ENCODE assay signal across 19 cellular contexts in the genomic region with DNA sequence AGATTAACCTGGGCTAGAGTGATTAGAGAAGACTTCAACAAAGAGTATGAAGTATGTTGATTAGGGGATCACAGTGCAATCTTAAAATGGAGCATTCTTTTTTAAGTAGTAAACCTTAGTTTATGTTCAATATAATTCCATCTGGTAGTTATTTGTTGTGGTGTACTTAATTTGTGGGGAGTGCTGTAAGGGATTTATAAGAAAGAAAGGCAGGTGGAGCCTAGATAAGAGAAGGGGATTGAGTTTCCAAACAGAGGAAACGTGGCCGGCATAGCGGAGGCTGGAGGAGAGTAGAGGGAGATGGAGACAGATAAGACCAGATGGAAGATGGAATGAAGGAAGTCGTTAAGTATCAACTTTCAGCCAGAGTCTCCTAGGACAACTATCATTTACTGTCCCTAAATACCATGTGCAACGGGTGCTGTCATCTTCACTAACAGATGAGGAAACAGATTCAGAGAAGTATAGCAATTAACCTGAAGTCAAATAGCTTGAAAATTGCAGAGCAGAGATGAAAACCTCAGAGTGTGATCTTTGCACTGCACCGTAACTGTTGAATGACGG.
"Had no signal": no experiment of that assay in that cellular context is flagged by ENCODE, and none has a peak within 500 bp of the region (broad histone marks: within the 10 kb centered on the region; RNA-seq: fewer than 3 reads in every experiment).

No MANE protein-coding gene starts in this region.

- DNase-seq: activated CD4-positive, alpha-beta T cell treated with anti-CD3 and anti-CD28 coated beads, Interleukin-2, amount 50 U/mL, for 1 hour; activated CD8-positive, alpha-beta memory T cell treated with anti-CD3 and anti-CD28 coated beads for 24 hours; activated naive CD4-positive, alpha-beta T cell treated with anti-CD3 and anti-CD28 coated beads for 36 hours; dorsolateral prefrontal cortex; endodermal cell; erythroblast; mucosa of descending colon; naive thymus-derived CD8-positive, alpha-beta T cell; retina; stimulated activated CD4-positive, alpha-beta T cell treated with anti-CD3 and anti-CD28 coated beads, Interleukin-2, amount 100 ng/mL, for 48 hours; tibial artery had no signal

- H3K9me3 ChIP-seq: ascending aorta, gastroesophageal sphincter, mucosa of descending colon, neutrophil, tibial artery had no signal

- FAIRE-seq: bronchial epithelial cell, urothelium cell line had no signal

- H3K27me3 Mint-ChIP-seq: activated T-helper 17 cell treated with anti-CD3 and anti-CD28 coated beads, Interleukin-2, amount 50 U/mL, for 72 hours; naive thymus-derived CD8-positive, alpha-beta T cell; stimulated activated memory B cell treated with anti-CD40 and anti-IgM and Interleukin-4, amounts not matched to agents 10 μg/mL and 1 μg/mL and 100 μg/mL, for 72 hours had no signal

- H3K27ac Mint-ChIP-seq: activated naive CD4-positive, alpha-beta T cell treated with anti-CD3 and anti-CD28 coated beads for 36 hours; activated T-helper 17 cell treated with anti-CD3 and anti-CD28 coated beads, Interleukin-2, amount 50 U/mL, for 72 hours; endodermal cell; stimulated activated memory B cell treated with anti-CD40 and anti-IgM and Interleukin-4, amounts not matched to agents 10 μg/mL and 1 μg/mL and 100 μg/mL, for 72 hours had no signal

- H3K9me3 Mint-ChIP-seq: activated naive CD4-positive, alpha-beta T cell treated with anti-CD3 and anti-CD28 coated beads for 36 hours; activated T-helper 17 cell treated with anti-CD3 and anti-CD28 coated beads, Interleukin-2, amount 50 U/mL, for 72 hours; endodermal cell; naive thymus-derived CD8-positive, alpha-beta T cell; stimulated activated memory B cell treated with anti-CD40 and anti-IgM and Interleukin-4, amounts not matched to agents 10 μg/mL and 1 μg/mL and 100 μg/mL, for 72 hours had no signal

- H3K4me1 Mint-ChIP-seq: activated T-helper 17 cell treated with anti-CD3 and anti-CD28 coated beads, Interleukin-2, amount 50 U/mL, for 72 hours; naive thymus-derived CD8-positive, alpha-beta T cell; stimulated activated memory B cell treated with anti-CD40 and anti-IgM and Interleukin-4, amounts not matched to agents 10 μg/mL and 1 μg/mL and 100 μg/mL, for 72 hours had no signal

- H3K4me3 Mint-ChIP-seq: activated naive CD4-positive, alpha-beta T cell treated with anti-CD3 and anti-CD28 coated beads for 36 hours; activated T-helper 17 cell treated with anti-CD3 and anti-CD28 coated beads, Interleukin-2, amount 50 U/mL, for 72 hours; endodermal cell; naive thymus-derived CD8-positive, alpha-beta T cell; stimulated activated memory B cell treated with anti-CD40 and anti-IgM and Interleukin-4, amounts not matched to agents 10 μg/mL and 1 μg/mL and 100 μg/mL, for 72 hours had no signal

- ATAC-seq: activated T-helper 17 cell treated with anti-CD3 and anti-CD28 coated beads, Interleukin-2, amount 50 U/mL, for 72 hours; gastroesophageal sphincter; left lobe of liver; mucosa of descending colon; naive thymus-derived CD8-positive, alpha-beta T cell; stimulated activated memory B cell treated with anti-CD40 and anti-IgM and Interleukin-4, amounts not matched to agents 10 μg/mL and 1 μg/mL and 100 μg/mL, for 72 hours had no signal
